ENCODE assay signal across 1 cellular context in genomic region chr5:55172051-55172899, GRCh38.
TF ChIP-seq lines count a peak whose summit lies in the region.

No MANE protein-coding gene starts in this region.

TF ChIP-seq in GM23338, 12 proteins besides CTCF, POLR2A, EP300 and RAD21 (continued from another document):
- no peak for TF ChIP-seq ZNF462 (CRISPR knock-in tag; IDR thresholded peaks at IDR 0.05)
- TF ChIP-seq CREB1 (CRISPR knock-in tag; IDR thresholded peaks at IDR 0.05; ENCODE audit: low read depth): no peak
- no peak for TF ChIP-seq ZNF331 (CRISPR knock-in tag; IDR thresholded peaks at IDR 0.05; ENCODE audit: low read depth)
- TF ChIP-seq, protein P1, sequence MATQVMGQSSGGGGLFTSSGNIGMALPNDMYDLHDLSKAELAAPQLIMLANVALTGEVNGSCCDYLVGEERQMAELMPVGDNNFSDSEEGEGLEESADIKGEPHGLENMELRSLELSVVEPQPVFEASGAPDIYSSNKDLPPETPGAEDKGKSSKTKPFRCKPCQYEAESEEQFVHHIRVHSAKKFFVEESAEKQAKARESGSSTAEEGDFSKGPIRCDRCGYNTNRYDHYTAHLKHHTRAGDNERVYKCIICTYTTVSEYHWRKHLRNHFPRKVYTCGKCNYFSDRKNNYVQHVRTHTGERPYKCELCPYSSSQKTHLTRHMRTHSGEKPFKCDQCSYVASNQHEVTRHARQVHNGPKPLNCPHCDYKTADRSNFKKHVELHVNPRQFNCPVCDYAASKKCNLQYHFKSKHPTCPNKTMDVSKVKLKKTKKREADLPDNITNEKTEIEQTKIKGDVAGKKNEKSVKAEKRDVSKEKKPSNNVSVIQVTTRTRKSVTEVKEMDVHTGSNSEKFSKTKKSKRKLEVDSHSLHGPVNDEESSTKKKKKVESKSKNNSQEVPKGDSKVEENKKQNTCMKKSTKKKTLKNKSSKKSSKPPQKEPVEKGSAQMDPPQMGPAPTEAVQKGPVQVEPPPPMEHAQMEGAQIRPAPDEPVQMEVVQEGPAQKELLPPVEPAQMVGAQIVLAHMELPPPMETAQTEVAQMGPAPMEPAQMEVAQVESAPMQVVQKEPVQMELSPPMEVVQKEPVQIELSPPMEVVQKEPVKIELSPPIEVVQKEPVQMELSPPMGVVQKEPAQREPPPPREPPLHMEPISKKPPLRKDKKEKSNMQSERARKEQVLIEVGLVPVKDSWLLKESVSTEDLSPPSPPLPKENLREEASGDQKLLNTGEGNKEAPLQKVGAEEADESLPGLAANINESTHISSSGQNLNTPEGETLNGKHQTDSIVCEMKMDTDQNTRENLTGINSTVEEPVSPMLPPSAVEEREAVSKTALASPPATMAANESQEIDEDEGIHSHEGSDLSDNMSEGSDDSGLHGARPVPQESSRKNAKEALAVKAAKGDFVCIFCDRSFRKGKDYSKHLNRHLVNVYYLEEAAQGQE (IDR thresholded peaks at IDR 0.05; ENCODE audit: unreplicated experiment): no peak
TF ChIP-seq in GM23338: peak in this region for 0.
